ENCODE assay signal across 10 cellular contexts in genomic region chr4:3250956-3251690, GRCh38. TPM values are rescaled to one million over a fixed set of nuclear protein-coding genes. Genes with fewer than 3 reads are reported as not detected.
A peak's percentile ranks its signal among the peaks of the same experiment; 100 is the strongest.
DNase-seq lines count a peak whose midpoint lies in the region; ATAC-seq and TF ChIP-seq lines count a peak whose summit lies in the region.
"Had no signal": no experiment of that assay in that cellular context is flagged by ENCODE, and none has a peak within 500 bp of the region (broad histone marks: within the 10 kb centered on the region; RNA-seq: fewer than 3 reads in every experiment).

No MANE protein-coding gene starts in this region.

- DNase-seq in CD14-positive monocyte (ENCODE audit: low spot score) (peak; percentile 36), astrocyte of the hippocampus (ENCODE audit: low read depth, low spot score) (peak; percentile 81), mesothelial cell of epicardium (ENCODE audit: low spot score in 2 of 2, unreplicated experiment in 2 of 2) (no peak), activated gamma-delta T cell treated with Interleukin-2 at 50 U/mL for 16 hours (no peak), endothelial cell (ENCODE audit: low spot score) (no peak), foreskin fibroblast (no peak)
- DNase-seq: esophagus squamous epithelium had no signal

- H3K4me1 Mint-ChIP-seq in CD14-positive monocyte (peaks cover 1% of the 10 kb centered on the region), mesothelial cell of epicardium (peaks cover 13% of the 10 kb centered on the region), endothelial cell (ENCODE audit: unreplicated experiment) (no peaks in the 10 kb centered on the region)

- ATAC-seq in GM21737 (IDR thresholded peaks at IDR 0.05; ENCODE audit: unreplicated experiment), result no peak

- intact Hi-C loops in CD14-positive monocyte (cut with micrococcal nuclease), result no loop called here

- H3K9ac ChIP-seq in HUES48 (ENCODE audit: low read depth, low read length), result no peak overlapping the region

- H3K4me3 Mint-ChIP-seq in CD14-positive monocyte, result no peak overlapping the region
- no peak overlapping the region for H3K4me3 Mint-ChIP-seq in mesothelial cell of epicardium
- no peak overlapping the region for H3K4me3 Mint-ChIP-seq in endothelial cell (ENCODE audit: unreplicated experiment)
- H3K4me3 Mint-ChIP-seq: CD8-positive, alpha-beta memory T cell had no signal

- no peaks in the 10 kb centered on the region for H3K9me3 ChIP-seq in HUES48 (ENCODE audit: control insufficient read depth, insufficient read depth, low read length)
- H3K9me3 ChIP-seq: esophagus squamous epithelium had no signal

- no peaks in the 10 kb centered on the region for H3K36me3 ChIP-seq in HUES48 (ENCODE audit: control insufficient read depth, insufficient read depth, low read length)

- peaks cover 0 to 1% (median 0%) of the 10 kb centered on the region in 3 donors for H3K27me3 Mint-ChIP-seq in CD14-positive monocyte (ENCODE audit: low read depth in 3 of 3)
- H3K27me3 Mint-ChIP-seq in mesothelial cell of epicardium (ENCODE audit: low read depth), result no peaks in the 10 kb centered on the region
- peaks cover 1% of the 10 kb centered on the region for H3K27me3 Mint-ChIP-seq in endothelial cell (ENCODE audit: unreplicated experiment)
- H3K27me3 Mint-ChIP-seq: CD8-positive, alpha-beta memory T cell had no signal

- H3K36me3 Mint-ChIP-seq in CD14-positive monocyte (peaks cover 0 to 9% of the 10 kb centered on the region in 2 donors), mesothelial cell of epicardium (no peaks in the 10 kb centered on the region), endothelial cell (ENCODE audit: low read depth, unreplicated experiment) (no peaks in the 10 kb centered on the region)

- TF ChIP-seq CTCF in CD14-positive monocyte (IDR thresholded peaks at IDR 0.05), result no peak
- TF ChIP-seq CTCF in mesothelial cell of epicardium (IDR thresholded peaks at IDR 0.05; ENCODE audit: unreplicated experiment), result no peak
- no peak for TF ChIP-seq CTCF in endothelial cell (IDR thresholded peaks at IDR 0.05; ENCODE audit: unreplicated experiment)
- no peak for TF ChIP-seq CTCF in foreskin fibroblast (IDR thresholded peaks at IDR 0.05; ENCODE audit: low read depth, low read length)

- no peaks in the 10 kb centered on the region for H3K27me3 ChIP-seq in HUES48 (ENCODE audit: control insufficient read depth, insufficient read depth, low read length)
- H3K27me3 ChIP-seq: esophagus squamous epithelium had no signal

- peak overlapping the region; percentile 12 for H3K27ac ChIP-seq in HUES48 (ENCODE audit: low read depth, low read length)
- H3K27ac ChIP-seq: esophagus squamous epithelium had no signal

- H3K27ac Mint-ChIP-seq in CD14-positive monocyte (peak overlapping the region in 1 of 7 donors; percentile 2), mesothelial cell of epicardium (peak overlapping the region; percentile 73), endothelial cell (ENCODE audit: unreplicated experiment) (no peak overlapping the region)

- peaks cover 4% of the 10 kb centered on the region; the same call in 1 of the 2 replicates for H3K4me1 ChIP-seq in HUES48 (ENCODE audit: control insufficient read depth, insufficient read depth, low read length)

- no peak overlapping the region for H3K4me3 ChIP-seq in HUES48 (ENCODE audit: low read depth, low read length)
- H3K4me3 ChIP-seq in foreskin fibroblast (ENCODE audit: low read depth in 1 of 2, low read length in 2 of 2), result no peak overlapping the region
- H3K4me3 ChIP-seq: esophagus squamous epithelium had no signal

- H3K9me3 Mint-ChIP-seq in CD14-positive monocyte (no peaks in the 10 kb centered on the region), mesothelial cell of epicardium (no peaks in the 10 kb centered on the region), endothelial cell (ENCODE audit: unreplicated experiment) (no peaks in the 10 kb centered on the region)

RNA-seq across cellular contexts. Expression of gene MSANTD1, which starts 2.2 kb away (rescaled TPM):
- polyA plus RNA-seq in CD14-positive monocyte, result not detected
- 2.5 to 3.1 TPM (median 2.6 TPM) in 3 replicates for total RNA-seq in mesothelial cell of epicardium
- 0.97 TPM for total RNA-seq in endothelial cell (ENCODE audit: unreplicated experiment)
- polyA plus RNA-seq: CD8-positive, alpha-beta memory T cell had no signal

RNA-seq across cellular contexts. Expression of gene RGS12, which starts 41.7 kb away (rescaled TPM):
- polyA plus RNA-seq in CD14-positive monocyte, result 1 to 10 TPM in 1 of 2 donors, under 1 TPM in 1; 0.75 to 2.7 TPM
- total RNA-seq in mesothelial cell of epicardium (75.9 to 81.9 TPM (median 78.9 TPM) in 3 replicates), endothelial cell (ENCODE audit: unreplicated experiment) (116 TPM)

Comparison
In these comparisons a context has a peak if more than half of its experiments do, and no peak if none do; other contexts are left out.
1. DNase-seq: peak in CD14-positive monocyte (single experiment) and astrocyte of the hippocampus (single experiment); none in mesothelial cell of epicardium (0 of 2), activated gamma-delta T cell treated with Interleukin-2 at 50 U/mL for 16 hours (single experiment), endothelial cell (single experiment) and foreskin fibroblast (0 of 2).